Comparison of ENCODE assay signal across 8 cellular contexts in the genomic region with DNA sequence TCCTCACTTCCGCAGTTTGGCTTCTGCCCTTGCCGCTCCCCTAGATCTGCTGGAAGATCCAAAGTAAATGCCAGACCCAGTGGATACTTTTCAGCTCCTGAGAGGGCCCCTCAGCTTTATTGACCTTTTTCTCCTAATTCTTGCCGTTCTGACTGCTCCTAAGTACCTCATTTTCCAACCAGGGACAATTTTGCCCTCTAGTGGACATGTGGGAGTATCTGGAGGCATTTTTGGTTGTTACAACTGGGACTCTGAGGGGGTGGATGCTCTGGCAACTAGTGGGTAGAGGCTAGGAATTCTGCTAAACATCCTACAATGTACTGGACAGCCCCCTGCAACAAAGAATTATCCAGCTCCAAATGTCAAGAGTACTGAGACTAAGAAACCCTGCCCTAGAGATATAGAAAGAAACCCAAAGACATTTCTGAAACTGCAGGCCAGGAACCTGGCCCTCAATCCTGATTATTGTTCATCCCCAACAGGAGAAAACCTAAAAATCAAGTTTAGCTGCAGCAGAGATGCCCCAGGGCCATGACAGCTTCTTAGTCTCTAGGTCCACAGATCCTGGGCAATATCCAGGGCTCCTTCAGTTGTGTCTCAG. TPM values are rescaled to one million over a fixed set of nuclear protein-coding genes. Genes with fewer than 3 reads are reported as not detected.
DNase-seq lines count a peak whose midpoint lies in the region; ATAC-seq, FAIRE-seq and TF ChIP-seq lines count a peak whose summit lies in the region.

No MANE protein-coding gene starts in this region.

- CTCF ChIA-PET in AG04449 (lab: Yijun Ruan, JAX), result interaction anchor here (0.9 to 1.0 kb wide), 2 partner anchors 953 to 954 kb away, joined by 3 read pairs; no protein-coding TSS in a partner anchor

- H3K9me3 ChIP-seq in colonic mucosa, result no peaks in the 10 kb centered on the region

- ATAC-seq in SK-N-SH treated with all-trans-retinoic acid at 6 μM for 48 hours (peak; percentile 75), HG03135 (IDR thresholded peaks at IDR 0.05; ENCODE audit: unreplicated experiment) (no peak)

- no peaks in the 10 kb centered on the region for H3K4me1 ChIP-seq in colonic mucosa

- POLR2A ChIA-PET in AG04449 (lab: Yijun Ruan, JAX), result no interaction called here

- H3K27me3 ChIP-seq in colonic mucosa, result no peaks in the 10 kb centered on the region

- no peak overlapping the region for H3K9ac ChIP-seq in colonic mucosa (ENCODE audit: low read depth in 2 of 2, low read length in 2 of 2)

- no peaks in the 10 kb centered on the region for H3K36me3 ChIP-seq in colonic mucosa

- intact Hi-C loops in colonic mucosa (cut with DNase I), result no loop called here

- no peak overlapping the region for H3K27ac ChIP-seq in colonic mucosa

- TF ChIP-seq CTCF in AG04449 (IDR thresholded peaks at IDR 0.05; ENCODE audit: insufficient read depth, low read length, missing control alignments) (peak; percentile 29), colonic mucosa (IDR thresholded peaks at IDR 0.05) (no peak)

- peak; percentile 26 for FAIRE-seq in GM18507 (lab: Jason Lieb, UNC)
- no peak for FAIRE-seq in urothelium cell line (lab: Jason Lieb, UNC)

- H3K4me3 ChIP-seq in AG04449 (ENCODE audit: low read depth, low read length) (no peak overlapping the region), colonic mucosa (no peak overlapping the region)

- DNase-seq in AG04449 (ENCODE audit: low read depth, low spot score) (no peak), GM18507 (ENCODE audit: extremely low spot score, insufficient read length, low read depth) (no peak), hepatic stellate cell (ENCODE audit: low spot score) (peak; percentile 22), GM19238 (ENCODE audit: insufficient read length, low spot score) (no peak), colonic mucosa (no peak), urothelium cell line (ENCODE audit: low spot score) (no peak)

TF ChIP-seq in SK-N-SH treated with all-trans-retinoic acid at 6 μM for 48 hours, 23 proteins besides CTCF, POLR2A, EP300 and RAD21:
- no peak for TF ChIP-seq OSR1 (CRISPR knock-in tag; IDR thresholded peaks at IDR 0.05)
- TF ChIP-seq, protein P1, sequence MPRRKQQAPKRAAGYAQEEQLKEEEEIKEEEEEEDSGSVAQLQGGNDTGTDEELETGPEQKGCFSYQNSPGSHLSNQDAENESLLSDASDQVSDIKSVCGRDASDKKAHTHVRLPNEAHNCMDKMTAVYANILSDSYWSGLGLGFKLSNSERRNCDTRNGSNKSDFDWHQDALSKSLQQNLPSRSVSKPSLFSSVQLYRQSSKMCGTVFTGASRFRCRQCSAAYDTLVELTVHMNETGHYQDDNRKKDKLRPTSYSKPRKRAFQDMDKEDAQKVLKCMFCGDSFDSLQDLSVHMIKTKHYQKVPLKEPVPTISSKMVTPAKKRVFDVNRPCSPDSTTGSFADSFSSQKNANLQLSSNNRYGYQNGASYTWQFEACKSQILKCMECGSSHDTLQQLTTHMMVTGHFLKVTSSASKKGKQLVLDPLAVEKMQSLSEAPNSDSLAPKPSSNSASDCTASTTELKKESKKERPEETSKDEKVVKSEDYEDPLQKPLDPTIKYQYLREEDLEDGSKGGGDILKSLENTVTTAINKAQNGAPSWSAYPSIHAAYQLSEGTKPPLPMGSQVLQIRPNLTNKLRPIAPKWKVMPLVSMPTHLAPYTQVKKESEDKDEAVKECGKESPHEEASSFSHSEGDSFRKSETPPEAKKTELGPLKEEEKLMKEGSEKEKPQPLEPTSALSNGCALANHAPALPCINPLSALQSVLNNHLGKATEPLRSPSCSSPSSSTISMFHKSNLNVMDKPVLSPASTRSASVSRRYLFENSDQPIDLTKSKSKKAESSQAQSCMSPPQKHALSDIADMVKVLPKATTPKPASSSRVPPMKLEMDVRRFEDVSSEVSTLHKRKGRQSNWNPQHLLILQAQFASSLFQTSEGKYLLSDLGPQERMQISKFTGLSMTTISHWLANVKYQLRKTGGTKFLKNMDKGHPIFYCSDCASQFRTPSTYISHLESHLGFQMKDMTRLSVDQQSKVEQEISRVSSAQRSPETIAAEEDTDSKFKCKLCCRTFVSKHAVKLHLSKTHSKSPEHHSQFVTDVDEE (CRISPR knock-in tag; IDR thresholded peaks at IDR 0.05), result no peak
- no peak for TF ChIP-seq ZFP30 (CRISPR knock-in tag; IDR thresholded peaks at IDR 0.05)
- no peak for TF ChIP-seq PATZ1 (CRISPR knock-in tag; IDR thresholded peaks at IDR 0.05; ENCODE audit: borderline replicate concordance)
- TF ChIP-seq, protein P2, sequence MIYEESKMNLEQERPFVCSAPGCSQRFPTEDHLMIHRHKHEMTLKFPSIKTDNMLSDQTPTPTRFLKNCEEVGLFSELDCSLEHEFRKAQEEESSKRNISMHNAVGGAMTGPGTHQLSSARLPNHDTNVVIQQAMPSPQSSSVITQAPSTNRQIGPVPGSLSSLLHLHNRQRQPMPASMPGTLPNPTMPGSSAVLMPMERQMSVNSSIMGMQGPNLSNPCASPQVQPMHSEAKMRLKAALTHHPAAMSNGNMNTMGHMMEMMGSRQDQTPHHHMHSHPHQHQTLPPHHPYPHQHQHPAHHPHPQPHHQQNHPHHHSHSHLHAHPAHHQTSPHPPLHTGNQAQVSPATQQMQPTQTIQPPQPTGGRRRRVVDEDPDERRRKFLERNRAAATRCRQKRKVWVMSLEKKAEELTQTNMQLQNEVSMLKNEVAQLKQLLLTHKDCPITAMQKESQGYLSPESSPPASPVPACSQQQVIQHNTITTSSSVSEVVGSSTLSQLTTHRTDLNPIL (CRISPR knock-in tag; IDR thresholded peaks at IDR 0.05; ENCODE audit: low read depth), result no peak
- no peak for TF ChIP-seq ZNF70 (CRISPR knock-in tag; IDR thresholded peaks at IDR 0.05)
- TF ChIP-seq SNAI2 (CRISPR knock-in tag; IDR thresholded peaks at IDR 0.05), result no peak
- no peak for TF ChIP-seq ZFP3 (CRISPR knock-in tag; IDR thresholded peaks at IDR 0.05)
- no peak for TF ChIP-seq PPARA (CRISPR knock-in tag; IDR thresholded peaks at IDR 0.05; ENCODE audit: borderline replicate concordance)
- TF ChIP-seq, protein P3, sequence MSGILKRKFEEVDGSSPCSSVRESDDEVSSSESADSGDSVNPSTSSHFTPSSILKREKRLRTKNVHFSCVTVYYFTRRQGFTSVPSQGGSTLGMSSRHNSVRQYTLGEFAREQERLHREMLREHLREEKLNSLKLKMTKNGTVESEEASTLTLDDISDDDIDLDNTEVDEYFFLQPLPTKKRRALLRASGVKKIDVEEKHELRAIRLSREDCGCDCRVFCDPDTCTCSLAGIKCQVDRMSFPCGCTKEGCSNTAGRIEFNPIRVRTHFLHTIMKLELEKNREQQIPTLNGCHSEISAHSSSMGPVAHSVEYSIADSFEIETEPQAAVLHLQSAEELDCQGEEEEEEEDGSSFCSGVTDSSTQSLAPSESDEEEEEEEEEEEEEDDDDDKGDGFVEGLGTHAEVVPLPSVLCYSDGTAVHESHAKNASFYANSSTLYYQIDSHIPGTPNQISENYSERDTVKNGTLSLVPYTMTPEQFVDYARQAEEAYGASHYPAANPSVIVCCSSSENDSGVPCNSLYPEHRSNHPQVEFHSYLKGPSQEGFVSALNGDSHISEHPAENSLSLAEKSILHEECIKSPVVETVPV (CRISPR knock-in tag; IDR thresholded peaks at IDR 0.05), result no peak
- no peak for TF ChIP-seq ZC3H10 (CRISPR knock-in tag; IDR thresholded peaks at IDR 0.05)
- no peak for TF ChIP-seq BACH2 (CRISPR knock-in tag; IDR thresholded peaks at IDR 0.05; ENCODE audit: borderline replicate concordance)
- TF ChIP-seq ZNF8 (CRISPR knock-in tag; IDR thresholded peaks at IDR 0.05), result no peak

RNA-seq across cellular contexts. Expression of gene TEX13B, which starts 3.4 kb away (rescaled TPM):
- total RNA-seq in colonic mucosa, result not detected
